In genomic region chr6:57267586-57268293, GRCh38 we compare ENCODE assay signal across 7 cellular contexts. TPM values are rescaled to one million over a fixed set of nuclear protein-coding genes. Genes with fewer than 3 reads are reported as not detected.
DNase-seq lines count a peak whose midpoint lies in the region; ATAC-seq and TF ChIP-seq lines count a peak whose summit lies in the region.

No MANE protein-coding gene starts in this region.

- peaks cover 16% of the 10 kb centered on the region for H3K9me3 Mint-ChIP-seq in mesothelial cell of epicardium

- TF ChIP-seq EP300 in tibial nerve (IDR thresholded peaks at IDR 0.05) = peak in 1 of 2 donors; percentile 40

- H3K36me3 ChIP-seq in tibial nerve = no peaks in the 10 kb centered on the region

- peak overlapping the region in 1 of 4 donors; percentile 22 for H3K27ac ChIP-seq in tibial nerve

- no peak overlapping the region for H3K4me3 Mint-ChIP-seq in mesothelial cell of epicardium

- TF ChIP-seq CTCF in mesothelial cell of epicardium (IDR thresholded peaks at IDR 0.05; ENCODE audit: unreplicated experiment) (peak; percentile 16), tibial nerve (IDR thresholded peaks at IDR 0.05) (peak in 4 of 5 experiments; percentile 33 to 64 (median 38))

- H3K27me3 Mint-ChIP-seq in mesothelial cell of epicardium (ENCODE audit: low read depth) = no peaks in the 10 kb centered on the region

- no peaks in the 10 kb centered on the region for H3K9me3 ChIP-seq in tibial nerve

- peaks cover 0 to 25% (median under 1%) of the 10 kb centered on the region in 4 donors for H3K4me1 ChIP-seq in tibial nerve

- H3K4me1 Mint-ChIP-seq in mesothelial cell of epicardium = peaks cover 20% of the 10 kb centered on the region

- DNase-seq in Daoy (ENCODE audit: low read depth) (peak; percentile 93), HT-29 (ENCODE audit: low spot score) (peak; percentile 85), SW 1271 (lab: John Stamatoyannopoulos, UW) (peak; percentile 70 to 79), dermis blood vessel endothelial cell (peak; percentile 87), mesothelial cell of epicardium (ENCODE audit: low spot score in 2 of 2, unreplicated experiment in 2 of 2) (no peak), tibial nerve (ENCODE audit: low spot score in 2 of 2) (peak; percentile 34 to 66)

- no peaks in the 10 kb centered on the region for H3K27me3 ChIP-seq in tibial nerve

- peak overlapping the region; percentile 67 for H3K27ac Mint-ChIP-seq in mesothelial cell of epicardium

- no peak overlapping the region for H3K4me3 ChIP-seq in tibial nerve

- TF ChIP-seq POLR2A in tibial nerve (IDR thresholded peaks at IDR 0.05) = no peak

- no peaks in the 10 kb centered on the region for H3K36me3 Mint-ChIP-seq in mesothelial cell of epicardium

- no peak for ATAC-seq in GM21526 (IDR thresholded peaks at IDR 0.05; ENCODE audit: low FRiP score, unreplicated experiment)

- 78 to 81% methylated on average over 10 of the region's 10 CpGs for WGBS in tibial nerve, 2 donors

RNA-seq across cellular contexts. Expression of gene RAB23, which starts 45.6 kb away (rescaled TPM):
- total RNA-seq in Daoy (2014; rRNA removed; shearing (Covaris generic)) = 20.6 and 26.4 TPM in 2 replicates
- 4.5 and 5.1 TPM in 2 replicates for total RNA-seq in HT-29 (2014; rRNA removed; shearing (Covaris generic))
- 8.1 and 9.0 TPM in 2 replicates for total RNA-seq in dermis blood vessel endothelial cell
- 15.2 to 16.8 TPM (median 16.1 TPM) in 3 replicates for total RNA-seq in mesothelial cell of epicardium
- total RNA-seq in tibial nerve = 10 to 100 TPM; 17.1 to 26.8 (median 20.1) TPM

RNA-seq across cellular contexts. Expression of gene PRIM2, which starts 49.7 kb away (rescaled TPM):
- total RNA-seq in Daoy (2014; rRNA removed; shearing (Covaris generic)) = 103 and 112 TPM in 2 replicates
- total RNA-seq in HT-29 (2014; rRNA removed; shearing (Covaris generic)) = 14.0 and 14.3 TPM in 2 replicates
- total RNA-seq in dermis blood vessel endothelial cell (16.2 and 22.4 TPM in 2 replicates), mesothelial cell of epicardium (16.6 to 17.9 TPM (median 16.9 TPM) in 3 replicates), tibial nerve (10 to 100 TPM in 2 of 4 donors, 1 to 10 TPM in 2; 8.4 to 12.9 (median 10.0) TPM)

Comparison
In these comparisons a context has a peak if more than half of its experiments do, and no peak if none do; other contexts are left out.
1. DNase-seq: peak in Daoy (single experiment), HT-29 (single experiment), SW 1271 (2 of 2), dermis blood vessel endothelial cell (single experiment) and tibial nerve (2 of 2); none in mesothelial cell of epicardium (0 of 2).